Comparison of ENCODE assay signal across 23 cellular contexts in genomic region chr9:124765439-124765835, GRCh38. TPM values are rescaled to one million over a fixed set of nuclear protein-coding genes. Genes with fewer than 3 reads are reported as not detected.
"Had no signal": no experiment of that assay in that cellular context is flagged by ENCODE, and none has a peak within 500 bp of the region (broad histone marks: within the 10 kb centered on the region; RNA-seq: fewer than 3 reads in every experiment).

No MANE protein-coding gene starts in this region.

- H3K27me3 ChIP-seq: right lobe of liver, thyroid gland had no signal

- H3K27ac ChIP-seq: coronary artery, epithelial cell of prostate, heart right ventricle, lower lobe of right lung, right lobe of liver, skin epidermis, upper lobe of right lung had no signal

- H3K4me3 Mint-ChIP-seq: activated CD4-positive, alpha-beta memory T cell treated with anti-CD3 and anti-CD28 coated beads for 36 hours; activated naive CD4-positive, alpha-beta T cell treated with anti-CD3 and anti-CD28 coated beads for 36 hours; activated naive CD8-positive, alpha-beta T cell treated with anti-CD3 and anti-CD28 coated beads, Interleukin-2, amount 10 ng/mL, durations not matched to agents 7 days and 5 days; activated T-cell treated with anti-CD3 and anti-CD28 coated beads, Interleukin-2, amount 50 U/mL, for 72 hours; naive B cell; neural crest cell; stimulated activated naive CD8-positive, alpha-beta T cell treated with anti-CD3 and anti-CD28 coated beads, Interleukin-15, Interleukin-2, amounts not matched to agents 100 ng/mL and 50 ng/mL, for 24 hours had no signal

- ATAC-seq: activated T-cell treated with anti-CD3 and anti-CD28 coated beads, Interleukin-2, amount 50 U/mL, for 72 hours had no signal

- H3K9me3 ChIP-seq: heart right ventricle, lower lobe of right lung, right lobe of liver, thyroid gland, upper lobe of right lung had no signal

- DNase-seq: activated CD4-positive, alpha-beta memory T cell treated with anti-CD3 and anti-CD28 coated beads for 36 hours; activated CD4-positive, alpha-beta T cell treated with anti-CD3 and anti-CD28 coated beads for 48 hours; activated effector memory CD4-positive, alpha-beta T cell treated with Interleukin-2 at 50 U/mL for 16 hours; activated naive CD4-positive, alpha-beta T cell treated with anti-CD3 and anti-CD28 coated beads for 36 hours; activated naive CD8-positive, alpha-beta T cell treated with anti-CD3 and anti-CD28 coated beads, Interleukin-2, amount 10 ng/mL, durations not matched to agents 7 days and 5 days; activated T-cell treated with anti-CD3 and anti-CD28 coated beads, Interleukin-2, amount 50 U/mL, for 72 hours; amniotic stem cell; heart right ventricle; kidney; lower lobe of right lung; naive B cell; posterior cingulate gyrus; right lobe of liver; stimulated activated CD4-positive, alpha-beta T cell treated with anti-CD3 and anti-CD28 coated beads, Interleukin-1b, Interleukin-23, amount 100 ng/mL, for 48 hours; substantia nigra; T-helper 9 cell; thyroid gland; upper lobe of right lung had no signal

- H3K9me3 Mint-ChIP-seq: activated CD4-positive, alpha-beta memory T cell treated with anti-CD3 and anti-CD28 coated beads for 36 hours; activated naive CD4-positive, alpha-beta T cell treated with anti-CD3 and anti-CD28 coated beads for 36 hours; activated naive CD8-positive, alpha-beta T cell treated with anti-CD3 and anti-CD28 coated beads, Interleukin-2, amount 10 ng/mL, durations not matched to agents 7 days and 5 days; activated T-cell treated with anti-CD3 and anti-CD28 coated beads, Interleukin-2, amount 50 U/mL, for 72 hours; naive B cell; neural crest cell; stimulated activated naive CD8-positive, alpha-beta T cell treated with anti-CD3 and anti-CD28 coated beads, Interleukin-15, Interleukin-2, amounts not matched to agents 100 ng/mL and 50 ng/mL, for 24 hours had no signal

- H3K36me3 Mint-ChIP-seq: activated CD4-positive, alpha-beta memory T cell treated with anti-CD3 and anti-CD28 coated beads for 36 hours had no signal

- H3K27ac Mint-ChIP-seq: activated CD4-positive, alpha-beta memory T cell treated with anti-CD3 and anti-CD28 coated beads for 36 hours; activated naive CD4-positive, alpha-beta T cell treated with anti-CD3 and anti-CD28 coated beads for 36 hours; activated naive CD8-positive, alpha-beta T cell treated with anti-CD3 and anti-CD28 coated beads, Interleukin-2, amount 10 ng/mL, durations not matched to agents 7 days and 5 days; activated T-cell treated with anti-CD3 and anti-CD28 coated beads, Interleukin-2, amount 50 U/mL, for 72 hours; stimulated activated naive CD8-positive, alpha-beta T cell treated with anti-CD3 and anti-CD28 coated beads, Interleukin-15, Interleukin-2, amounts not matched to agents 100 ng/mL and 50 ng/mL, for 24 hours had no signal

RNA-seq across cellular contexts. Expression of gene OLFML2A, which starts 11.5 kb away (rescaled TPM):
- total RNA-seq: activated CD4-positive, alpha-beta memory T cell treated with anti-CD3 and anti-CD28 coated beads for 36 hours; activated naive CD4-positive, alpha-beta T cell treated with anti-CD3 and anti-CD28 coated beads for 36 hours; activated naive CD8-positive, alpha-beta T cell treated with anti-CD3 and anti-CD28 coated beads, Interleukin-2, amount 10 ng/mL, durations not matched to agents 7 days and 5 days; activated T-cell treated with anti-CD3 and anti-CD28 coated beads, Interleukin-2, amount 50 U/mL, for 72 hours had no signal
